Comparison of ENCODE assay signal across 25 cellular contexts in genomic region chr17:4887581-4887980, GRCh38. TPM values are rescaled to one million over a fixed set of nuclear protein-coding genes. Genes with fewer than 3 reads are reported as not detected.
DNase-seq lines count a peak whose midpoint lies in the region; ATAC-seq, FAIRE-seq and TF ChIP-seq lines count a peak whose summit lies in the region.
"Had no signal": no experiment of that assay in that cellular context is flagged by ENCODE, and none has a peak within 500 bp of the region (broad histone marks: within the 10 kb centered on the region; RNA-seq: fewer than 3 reads in every experiment).

No MANE protein-coding gene starts in this region.

- no peaks in the 10 kb centered on the region for H3K27me3 ChIP-seq in HepG2 (ENCODE audit: control insufficient read depth in 1 of 2, insufficient read depth in 2 of 2, low read length in 2 of 2)
- H3K27me3 ChIP-seq: BLaER1 treated with 17β-estradiol and CSF1 and Interleukin-3, amounts not matched to agents 10 nM and 100 nM had no signal

- no peak for TF ChIP-seq EP300 in HepG2 (IDR thresholded peaks at IDR 0.05; ENCODE audit: low read depth in 2 of 2, low read length in 2 of 2)
- no peak for TF ChIP-seq EP300 in HepG2 (CRISPR knock-in tag; IDR thresholded peaks at IDR 0.05; ENCODE audit: borderline replicate concordance)

- H3K79me2 ChIP-seq in HepG2 (ENCODE audit: insufficient read depth, low read length) = no peaks in the 10 kb centered on the region

- peak overlapping the region; percentile 10 for H3K27ac Mint-ChIP-seq in stimulated activated effector memory CD8-positive, alpha-beta T cell treated with anti-CD3 and anti-CD28 coated beads, Interleukin-12 subunit alpha, Interleukin-12 subunit beta, amount 100 ng/mL, for 72 hours
- H3K27ac Mint-ChIP-seq: B cell; CD4-positive, alpha-beta T cell; CD8-positive, alpha-beta T cell had no signal

- no peak overlapping the region for H3K9ac ChIP-seq in HepG2 (ENCODE audit: insufficient read depth, low read depth, low read length)

- H3K36me3 ChIP-seq in HepG2 (replicated peaks in 1 of 2; ENCODE audit: control insufficient read depth in 1 of 2, insufficient read depth in 2 of 2, low read length in 2 of 2) = peaks cover 33 to 67% of the 10 kb centered on the region in 2 experiments

- H3K4me1 ChIP-seq in HepG2 (ENCODE audit: insufficient read depth, low read length) = no peaks in the 10 kb centered on the region
- H3K4me1 ChIP-seq: A549, Caco-2 had no signal

- 96% methylated on average over 18 of the region's 18 CpGs for WGBS in HepG2 (ENCODE audit: low lambda C conversion rate)

- FAIRE-seq in HepG2 (lab: Jason Lieb, UNC) = no peak
- FAIRE-seq: A549, D721Med, G401.6, GM12891, GM19239 had no signal

- TF ChIP-seq CTCF in HepG2 (CRISPR knock-in tag; IDR thresholded peaks at IDR 0.05) = no peak

- DNase-seq in Right ventricle myocardium superior (peak; percentile 25), left cardiac atrium (no peak), HepG2 (ENCODE audit: low spot score) (no peak), NCI-H69 (lab: John Stamatoyannopoulos, UW) (no peak), pons (ENCODE audit: low spot score) (no peak)
- no peak for DNase-seq in stimulated activated effector memory CD8-positive, alpha-beta T cell treated with anti-CD3 and anti-CD28 coated beads, Interleukin-12 subunit alpha, Interleukin-12 subunit beta, amount 100 ng/mL, for 72 hours (ENCODE audit: low spot score in 2 of 2)
- DNase-seq: AML-193; Caco-2; Calu3; CD4-positive, alpha-beta T cell; CD8-positive, alpha-beta T cell; DMS79 treated with DMSO at 0.1 percent for 48 hours; GF-D8 had no signal

- TF ChIP-seq POLR2A in HepG2 (IDR thresholded peaks at IDR 0.05; ENCODE audit: insufficient read depth in 1 of 2, low read depth in 2 of 2, low read length in 2 of 2) = no peak

- H4K20me1 ChIP-seq in HepG2 (ENCODE audit: insufficient read depth, low read length) = no peaks in the 10 kb centered on the region

- no peaks in the 10 kb centered on the region for H3K9me3 Mint-ChIP-seq in stimulated activated effector memory CD8-positive, alpha-beta T cell treated with anti-CD3 and anti-CD28 coated beads, Interleukin-12 subunit alpha, Interleukin-12 subunit beta, amount 100 ng/mL, for 72 hours
- H3K9me3 Mint-ChIP-seq: CD4-positive, alpha-beta T cell; CD8-positive, alpha-beta T cell had no signal

- BruUV-seq in HepG2 (replicated peaks; lab: Mats Ljungman, UMichigan) = no TSS peak

- ATAC-seq in Right ventricle myocardium superior (ENCODE audit: poor library complexity) (no peak), left cardiac atrium (no peak), HepG2 (no peak), HG03378 (IDR thresholded peaks at IDR 0.05; ENCODE audit: unreplicated experiment) (no peak)
- ATAC-seq in stimulated activated effector memory CD8-positive, alpha-beta T cell treated with anti-CD3 and anti-CD28 coated beads, Interleukin-12 subunit alpha, Interleukin-12 subunit beta, amount 100 ng/mL, for 72 hours = no peak
- ATAC-seq: A549; CD8-positive, alpha-beta T cell had no signal

- TF ChIP-seq RAD21 in HepG2 (CRISPR knock-in tag; IDR thresholded peaks at IDR 0.05) = no peak

- POLR2A ChIA-PET in HepG2 (lab: Yijun Ruan, JAX) = no interaction called here

- H3K36me3 Mint-ChIP-seq in stimulated activated effector memory CD8-positive, alpha-beta T cell treated with anti-CD3 and anti-CD28 coated beads, Interleukin-12 subunit alpha, Interleukin-12 subunit beta, amount 100 ng/mL, for 72 hours = peaks cover 76% of the 10 kb centered on the region

- no peak overlapping the region for H3K4me2 ChIP-seq in HepG2 (ENCODE audit: low read depth, low read length)
- H3K4me2 ChIP-seq: A549; BLaER1 treated with 17β-estradiol and CSF1 and Interleukin-3, amounts not matched to agents 10 nM and 100 nM had no signal

- peaks cover 6% of the 10 kb centered on the region for H3K4me1 Mint-ChIP-seq in stimulated activated effector memory CD8-positive, alpha-beta T cell treated with anti-CD3 and anti-CD28 coated beads, Interleukin-12 subunit alpha, Interleukin-12 subunit beta, amount 100 ng/mL, for 72 hours

- H3K4me3 Mint-ChIP-seq in stimulated activated effector memory CD8-positive, alpha-beta T cell treated with anti-CD3 and anti-CD28 coated beads, Interleukin-12 subunit alpha, Interleukin-12 subunit beta, amount 100 ng/mL, for 72 hours = no peak overlapping the region
- H3K4me3 Mint-ChIP-seq: B cell; CD4-positive, alpha-beta T cell; CD8-positive, alpha-beta T cell had no signal

- in situ Hi-C loops in HepG2 (cut with HindIII; ENCODE audit: extremely low pct_ligation_motif_present, low pct_unique_long_range_greater_than_20kb) = no loop called here

- no peak overlapping the region for H3K27ac ChIP-seq in HepG2 (ENCODE audit: extremely low read length, insufficient read depth, low read length)
- H3K27ac ChIP-seq: 22Rv1; A549; BLaER1 treated with 17β-estradiol and CSF1 and Interleukin-3, amounts not matched to agents 10 nM and 100 nM; C4-2B had no signal

- H3K9me3 ChIP-seq in HepG2 (ENCODE audit: low read length) = no peaks in the 10 kb centered on the region
- H3K9me3 ChIP-seq: A549; BLaER1 treated with 17β-estradiol and CSF1 and Interleukin-3, amounts not matched to agents 10 nM and 100 nM; Caco-2 had no signal

- no peak overlapping the region for H2AFZ ChIP-seq in HepG2 (ENCODE audit: low read length)

- intact Hi-C loops in Right ventricle myocardium superior (cut with DNase I) = loop anchor here (10.0 kb wide), 2 partner anchors 53 to 153 kb away; partner anchors contain the start of genes CXCL16, MED11, MINK1 and ZMYND15
- intact Hi-C loops in left cardiac atrium (cut with DNase I) = loop anchor here (5.0 to 10.0 kb wide), 3 partner anchors 100 to 155 kb away; partner anchors contain the start of genes MED11 (in 2 of the 2), CXCL16 (in 1 of the 2), GLTPD2 (in 1 of the 2) and VMO1 (in 1 of the 2)
- intact Hi-C loops in HepG2 (cut with micrococcal nuclease; ENCODE audit: unreplicated experiment) = loop anchor here (10.0 kb wide), 2 partner anchors 53 to 323 kb away; partner anchors contain the start of genes GGT6 and MINK1

- CTCF ChIA-PET in HepG2 (lab: Yijun Ruan, JAX; ENCODE audit: low intra/inter-chr PET ratio, low total read pairs) = interaction anchor here (2.4 kb wide), 1 partner anchor 156 kb away, joined by 8 read pairs; the partner anchor contains the start of gene MED11

- no peak overlapping the region for H3K4me3 ChIP-seq in HepG2 (replicated peaks in 1 of 3; ENCODE audit: insufficient read depth in 1 of 3, low read depth in 2 of 3, low read length in 3 of 3)
- H3K4me3 ChIP-seq: A549; BLaER1 treated with 17β-estradiol and CSF1 and Interleukin-3, amounts not matched to agents 10 nM and 100 nM had no signal

RNA-seq across cellular contexts. Expression of gene C17orf107, which starts 11.8 kb away (rescaled TPM):
- total RNA-seq in Right ventricle myocardium superior (0.51 TPM), left cardiac atrium (1 to 10 TPM; 1.3 to 2.3 TPM), HepG2 (2016; rRNA removed; fragmentation: Illumina TruSeq; extraction: Trizol) (0.20 TPM in 1 of 2 replicates, not detected in the other)
- total RNA-seq in HepG2 (2016; cell fraction: cytosol; rRNA removed; fragmentation: Illumina TruSeq; extraction: Trizol; ENCODE audit: low read depth) = not detected in 2 replicates
- 0.28 TPM in 1 of 2 replicates, not detected in the other for total RNA-seq in HepG2 (2016; cell fraction: insoluble cytoplasmic fraction; rRNA removed; fragmentation: Illumina TruSeq; extraction: Trizol)
- total RNA-seq in HepG2 (2016; cell fraction: membrane; rRNA removed; fragmentation: Illumina TruSeq; extraction: Trizol) = 0.06 and 0.07 TPM in 2 replicates
- 0.59 and 0.66 TPM in 2 replicates for total RNA-seq in HepG2 (2016; cell fraction: nucleus; rRNA removed; fragmentation: Illumina TruSeq; extraction: Trizol)
- polyA plus RNA-seq in HepG2 (2011; rRNA removed) = 0.59 and 0.82 TPM in 2 replicates
- 0.22 and 0.34 TPM in 2 replicates for polyA plus RNA-seq in HepG2 (2011; cell fraction: cytosol; rRNA removed)
- 5.9 and 7.7 TPM in 2 replicates for polyA plus RNA-seq in HepG2 (2011; cell fraction: nucleus; rRNA removed)
- 0.52 and 0.69 TPM in 2 replicates for polyA plus RNA-seq in HepG2 (2012)
- 0.05 and 0.09 TPM in 2 replicates for polyA plus RNA-seq in HepG2 (2016; cell fraction: cytosol; fragmentation: Illumina TruSeq; extraction: Trizol; ENCODE audit: low read depth)
- not detected in 2 replicates for polyA plus RNA-seq in HepG2 (2016; cell fraction: insoluble cytoplasmic fraction; fragmentation: Illumina TruSeq; extraction: Trizol; ENCODE audit: low read depth)
- 0.05 TPM in 1 of 2 replicates, not detected in the other for polyA plus RNA-seq in HepG2 (2016; cell fraction: membrane; fragmentation: Illumina TruSeq; extraction: Trizol; ENCODE audit: low read depth)
- polyA plus RNA-seq in HepG2 (2016; cell fraction: nucleus; fragmentation: Illumina TruSeq; extraction: Trizol; ENCODE audit: insufficient read depth, low read depth) = 0.82 and 0.93 TPM in 2 replicates
- 0.37 and 1.6 TPM in 2 replicates for polyA minus RNA-seq in HepG2 (2011; rRNA and poly(A)+ RNA removed; ENCODE audit: low replicate concordance)
- not detected in 2 replicates for polyA minus RNA-seq in HepG2 (2011; cell fraction: cytosol; rRNA and poly(A)+ RNA removed)
- 6.2 and 6.3 TPM in 2 replicates for polyA minus RNA-seq in HepG2 (2011; cell fraction: nucleus; rRNA and poly(A)+ RNA removed)

RNA-seq across cellular contexts. Expression of gene CHRNE, which starts 15.3 kb away (rescaled TPM):
- 0.30 TPM for total RNA-seq in Right ventricle myocardium superior
- 100 to 1,000 TPM in 1 of 2 donors, 10 to 100 TPM in 1; 36.8 to 118 TPM for total RNA-seq in left cardiac atrium
- total RNA-seq in HepG2 (2016; rRNA removed; fragmentation: Illumina TruSeq; extraction: Trizol) = 0.25 and 0.53 TPM in 2 replicates
- total RNA-seq in HepG2 (2016; cell fraction: cytosol; rRNA removed; fragmentation: Illumina TruSeq; extraction: Trizol; ENCODE audit: low read depth) = 0.20 TPM in 1 of 2 replicates, not detected in the other
- 0.12 and 0.39 TPM in 2 replicates for total RNA-seq in HepG2 (2016; cell fraction: insoluble cytoplasmic fraction; rRNA removed; fragmentation: Illumina TruSeq; extraction: Trizol)
- 0.37 and 0.90 TPM in 2 replicates for total RNA-seq in HepG2 (2016; cell fraction: membrane; rRNA removed; fragmentation: Illumina TruSeq; extraction: Trizol)
- 0.31 and 0.44 TPM in 2 replicates for total RNA-seq in HepG2 (2016; cell fraction: nucleus; rRNA removed; fragmentation: Illumina TruSeq; extraction: Trizol)
- 0.59 and 1.3 TPM in 2 replicates for polyA plus RNA-seq in HepG2 (2011; rRNA removed)
- 0.27 and 0.40 TPM in 2 replicates for polyA plus RNA-seq in HepG2 (2011; cell fraction: cytosol; rRNA removed)
- polyA plus RNA-seq in HepG2 (2011; cell fraction: nucleus; rRNA removed) = 6.8 and 8.7 TPM in 2 replicates
- 0.39 and 0.76 TPM in 2 replicates for polyA plus RNA-seq in HepG2 (2012)
- polyA plus RNA-seq in HepG2 (2016; cell fraction: cytosol; fragmentation: Illumina TruSeq; extraction: Trizol; ENCODE audit: low read depth) = 0.17 and 0.27 TPM in 2 replicates
- polyA plus RNA-seq in HepG2 (2016; cell fraction: insoluble cytoplasmic fraction; fragmentation: Illumina TruSeq; extraction: Trizol; ENCODE audit: low read depth) = 0.12 and 0.25 TPM in 2 replicates
- polyA plus RNA-seq in HepG2 (2016; cell fraction: membrane; fragmentation: Illumina TruSeq; extraction: Trizol; ENCODE audit: low read depth) = 0.39 and 0.45 TPM in 2 replicates
- polyA plus RNA-seq in HepG2 (2016; cell fraction: nucleus; fragmentation: Illumina TruSeq; extraction: Trizol; ENCODE audit: insufficient read depth, low read depth) = 1.8 and 2.2 TPM in 2 replicates
- 0.23 and 0.64 TPM in 2 replicates for polyA minus RNA-seq in HepG2 (2011; rRNA and poly(A)+ RNA removed; ENCODE audit: low replicate concordance)
- 0.20 TPM in 1 of 2 replicates, not detected in the other for polyA minus RNA-seq in HepG2 (2011; cell fraction: cytosol; rRNA and poly(A)+ RNA removed)
- 0.50 TPM in 1 of 2 replicates, not detected in the other for polyA minus RNA-seq in HepG2 (2011; cell fraction: nucleus; rRNA and poly(A)+ RNA removed)
- total RNA-seq: A172, Caco-2 had no signal

RNA-seq across cellular contexts. Expression of gene GP1BA, which starts 44.5 kb away (rescaled TPM):
- total RNA-seq in Right ventricle myocardium superior = not detected
- under 1 TPM; 0.13 to 0.15 TPM for total RNA-seq in left cardiac atrium
- total RNA-seq in HepG2 (2016; rRNA removed; fragmentation: Illumina TruSeq; extraction: Trizol) = not detected in 2 replicates
- total RNA-seq in HepG2 (2016; cell fraction: cytosol; rRNA removed; fragmentation: Illumina TruSeq; extraction: Trizol; ENCODE audit: low read depth) = not detected in 2 replicates
- not detected in 2 replicates for total RNA-seq in HepG2 (2016; cell fraction: insoluble cytoplasmic fraction; rRNA removed; fragmentation: Illumina TruSeq; extraction: Trizol)
- not detected in 2 replicates for total RNA-seq in HepG2 (2016; cell fraction: membrane; rRNA removed; fragmentation: Illumina TruSeq; extraction: Trizol)
- total RNA-seq in HepG2 (2016; cell fraction: nucleus; rRNA removed; fragmentation: Illumina TruSeq; extraction: Trizol) = not detected in 2 replicates
- not detected in 2 replicates for polyA plus RNA-seq in HepG2 (2011; rRNA removed)
- polyA plus RNA-seq in HepG2 (2011; cell fraction: cytosol; rRNA removed) = not detected in 2 replicates
- not detected in 2 replicates for polyA plus RNA-seq in HepG2 (2011; cell fraction: nucleus; rRNA removed)
- polyA plus RNA-seq in HepG2 (2012) = 0.35 and 0.58 TPM in 2 replicates
- not detected in 2 replicates for polyA plus RNA-seq in HepG2 (2016; cell fraction: cytosol; fragmentation: Illumina TruSeq; extraction: Trizol; ENCODE audit: low read depth)
- polyA plus RNA-seq in HepG2 (2016; cell fraction: insoluble cytoplasmic fraction; fragmentation: Illumina TruSeq; extraction: Trizol; ENCODE audit: low read depth) = not detected in 2 replicates
- polyA plus RNA-seq in HepG2 (2016; cell fraction: membrane; fragmentation: Illumina TruSeq; extraction: Trizol; ENCODE audit: low read depth) = not detected in 2 replicates
- not detected in 2 replicates for polyA plus RNA-seq in HepG2 (2016; cell fraction: nucleus; fragmentation: Illumina TruSeq; extraction: Trizol; ENCODE audit: insufficient read depth, low read depth)
- not detected in 2 replicates for polyA minus RNA-seq in HepG2 (2011; rRNA and poly(A)+ RNA removed; ENCODE audit: low replicate concordance)
- polyA minus RNA-seq in HepG2 (2011; cell fraction: cytosol; rRNA and poly(A)+ RNA removed) = not detected in 2 replicates
- polyA minus RNA-seq in HepG2 (2011; cell fraction: nucleus; rRNA and poly(A)+ RNA removed) = not detected in 2 replicates
- total RNA-seq: A172; B cell; Caco-2; Calu3; CD4-positive, alpha-beta T cell; CD8-positive, alpha-beta T cell had no signal
- polyA plus RNA-seq: A549, BJ had no signal

RNA-seq across cellular contexts. Expression of gene SLC25A11, which starts 52.3 kb away (rescaled TPM):
- total RNA-seq in Right ventricle myocardium superior = 208 TPM
- total RNA-seq in left cardiac atrium = 100 to 1,000 TPM; 166 to 175 TPM
- total RNA-seq in HepG2 (2016; rRNA removed; fragmentation: Illumina TruSeq; extraction: Trizol) = 47.2 and 47.9 TPM in 2 replicates
- 22.1 and 25.5 TPM in 2 replicates for total RNA-seq in HepG2 (2016; cell fraction: cytosol; rRNA removed; fragmentation: Illumina TruSeq; extraction: Trizol; ENCODE audit: low read depth)
- total RNA-seq in HepG2 (2016; cell fraction: insoluble cytoplasmic fraction; rRNA removed; fragmentation: Illumina TruSeq; extraction: Trizol) = 40.6 and 48.7 TPM in 2 replicates
- 28.0 and 32.2 TPM in 2 replicates for total RNA-seq in HepG2 (2016; cell fraction: membrane; rRNA removed; fragmentation: Illumina TruSeq; extraction: Trizol)
- total RNA-seq in HepG2 (2016; cell fraction: nucleus; rRNA removed; fragmentation: Illumina TruSeq; extraction: Trizol) = 21.3 and 23.1 TPM in 2 replicates
- polyA plus RNA-seq in HepG2 (2011; rRNA removed) = 35.0 and 35.4 TPM in 2 replicates
- 31.3 and 45.3 TPM in 2 replicates for polyA plus RNA-seq in HepG2 (2011; cell fraction: cytosol; rRNA removed)
- 41.0 and 42.8 TPM in 2 replicates for polyA plus RNA-seq in HepG2 (2011; cell fraction: nucleus; rRNA removed)
- polyA plus RNA-seq in HepG2 (2012) = 19.7 and 27.6 TPM in 2 replicates
- 21.7 and 29.8 TPM in 2 replicates for polyA plus RNA-seq in HepG2 (2016; cell fraction: cytosol; fragmentation: Illumina TruSeq; extraction: Trizol; ENCODE audit: low read depth)
- polyA plus RNA-seq in HepG2 (2016; cell fraction: insoluble cytoplasmic fraction; fragmentation: Illumina TruSeq; extraction: Trizol; ENCODE audit: low read depth) = 44.9 and 50.2 TPM in 2 replicates
- 22.8 and 26.7 TPM in 2 replicates for polyA plus RNA-seq in HepG2 (2016; cell fraction: membrane; fragmentation: Illumina TruSeq; extraction: Trizol; ENCODE audit: low read depth)
- 36.1 and 36.6 TPM in 2 replicates for polyA plus RNA-seq in HepG2 (2016; cell fraction: nucleus; fragmentation: Illumina TruSeq; extraction: Trizol; ENCODE audit: insufficient read depth, low read depth)
- 77.5 and 91.1 TPM in 2 replicates for polyA minus RNA-seq in HepG2 (2011; rRNA and poly(A)+ RNA removed; ENCODE audit: low replicate concordance)
- polyA minus RNA-seq in HepG2 (2011; cell fraction: cytosol; rRNA and poly(A)+ RNA removed) = 17.0 and 18.5 TPM in 2 replicates
- polyA minus RNA-seq in HepG2 (2011; cell fraction: nucleus; rRNA and poly(A)+ RNA removed) = 20.0 and 27.3 TPM in 2 replicates

RNA-seq across cellular contexts. Expression of gene RNF167, which starts 52.5 kb away (rescaled TPM):
- total RNA-seq in Right ventricle myocardium superior (85.8 TPM), left cardiac atrium (10 to 100 TPM; 76.2 to 95.6 TPM), HepG2 (2016; rRNA removed; fragmentation: Illumina TruSeq; extraction: Trizol) (35.7 and 44.1 TPM in 2 replicates)
- total RNA-seq in HepG2 (2016; cell fraction: cytosol; rRNA removed; fragmentation: Illumina TruSeq; extraction: Trizol; ENCODE audit: low read depth) = 16.6 and 21.0 TPM in 2 replicates
- total RNA-seq in HepG2 (2016; cell fraction: insoluble cytoplasmic fraction; rRNA removed; fragmentation: Illumina TruSeq; extraction: Trizol) = 35.1 and 40.1 TPM in 2 replicates
- 55.7 and 57.0 TPM in 2 replicates for total RNA-seq in HepG2 (2016; cell fraction: membrane; rRNA removed; fragmentation: Illumina TruSeq; extraction: Trizol)
- total RNA-seq in HepG2 (2016; cell fraction: nucleus; rRNA removed; fragmentation: Illumina TruSeq; extraction: Trizol) = 35.7 and 36.1 TPM in 2 replicates
- polyA plus RNA-seq in HepG2 (2011; rRNA removed) = 45.4 and 49.9 TPM in 2 replicates
- polyA plus RNA-seq in HepG2 (2011; cell fraction: cytosol; rRNA removed) = 56.8 and 59.9 TPM in 2 replicates
- 75.7 and 85.0 TPM in 2 replicates for polyA plus RNA-seq in HepG2 (2011; cell fraction: nucleus; rRNA removed)
- polyA plus RNA-seq in HepG2 (2012) = 54.2 and 62.3 TPM in 2 replicates
- polyA plus RNA-seq in HepG2 (2016; cell fraction: cytosol; fragmentation: Illumina TruSeq; extraction: Trizol; ENCODE audit: low read depth) = 28.1 and 30.9 TPM in 2 replicates
- polyA plus RNA-seq in HepG2 (2016; cell fraction: insoluble cytoplasmic fraction; fragmentation: Illumina TruSeq; extraction: Trizol; ENCODE audit: low read depth) = 58.7 and 75.7 TPM in 2 replicates
- polyA plus RNA-seq in HepG2 (2016; cell fraction: membrane; fragmentation: Illumina TruSeq; extraction: Trizol; ENCODE audit: low read depth) = 80.2 and 86.8 TPM in 2 replicates
- 94.6 and 94.8 TPM in 2 replicates for polyA plus RNA-seq in HepG2 (2016; cell fraction: nucleus; fragmentation: Illumina TruSeq; extraction: Trizol; ENCODE audit: insufficient read depth, low read depth)
- polyA minus RNA-seq in HepG2 (2011; rRNA and poly(A)+ RNA removed; ENCODE audit: low replicate concordance) = 83.4 and 279 TPM in 2 replicates
- polyA minus RNA-seq in HepG2 (2011; cell fraction: cytosol; rRNA and poly(A)+ RNA removed) = 40.3 and 46.3 TPM in 2 replicates
- 27.2 and 33.9 TPM in 2 replicates for polyA minus RNA-seq in HepG2 (2011; cell fraction: nucleus; rRNA and poly(A)+ RNA removed)

Comparison
In these comparisons a context has a peak if more than half of its experiments do, and no peak if none do; other contexts are left out.
1. RNA of gene CHRNE, which starts 15.3 kb away (total RNA-seq): 36.8 to 118 TPM in left cardiac atrium; 0.12 to 0.90 TPM in HepG2 and 0.30 TPM in Right ventricle myocardium superior (single experiment); every median in the first group is over 10 times any median in the second.